1 cellular context compared by ENCODE assay signal in genomic region chr7:150971242-150972048, GRCh38.
TF ChIP-seq lines count a peak whose summit lies in the region.

No MANE protein-coding gene starts in this region.

TF ChIP-seq in GM12891, 5 proteins besides CTCF, POLR2A, EP300 and RAD21 (continued from another document):
- TF ChIP-seq POU2F2 (IDR thresholded peaks at IDR 0.05; ENCODE audit: low read depth, low read length) (no peak), PAX5 (IDR thresholded peaks at IDR 0.05; ENCODE audit: insufficient read depth, low read length, severe bottlenecking) (no peak), POLR2AphosphoS5 (IDR thresholded peaks at IDR 0.05; ENCODE audit: low read depth, low read length) (no peak)
